23 cellular contexts compared by ENCODE assay signal in genomic region chr12:19191089-19191488, GRCh38.
A peak's percentile ranks its signal among the peaks of the same experiment; 100 is the strongest.
DNase-seq lines count a peak whose midpoint lies in the region; TF ChIP-seq lines count a peak whose summit lies in the region.
"Had no signal": no experiment of that assay in that cellular context is flagged by ENCODE, and none has a peak within 500 bp of the region (broad histone marks: within the 10 kb centered on the region; RNA-seq: fewer than 3 reads in every experiment).

No MANE protein-coding gene starts in this region.

- H3K4me1 ChIP-seq in BLaER1 treated with 17β-estradiol and CSF1 and Interleukin-3, amounts not matched to agents 10 nM and 100 nM = peaks cover 24 to 41% (median 39%) of the 10 kb centered on the region in 10 experiments
- H3K4me1 ChIP-seq in OCI-LY3 (ENCODE audit: low read length) = peaks cover 45% of the 10 kb centered on the region
- H3K4me1 ChIP-seq in ovary (ENCODE audit: insufficient read depth) = peaks cover 15% of the 10 kb centered on the region

- H3K79me2 ChIP-seq in OCI-LY3 (ENCODE audit: low read length) = no peaks in the 10 kb centered on the region

- H3K36me3 Mint-ChIP-seq in nephron progenitor cell (ENCODE audit: low read depth) = no peaks in the 10 kb centered on the region
- H3K36me3 Mint-ChIP-seq: CD4-positive, alpha-beta memory T cell; memory B cell had no signal

- intact Hi-C loops in ovary (cut with DNase I) = no loop called here

- peak overlapping the region in 9 of 11 experiments; percentile 1 to 70 (median 60); a peak in 16 of 22 replicates for H3K27ac ChIP-seq in BLaER1 treated with 17β-estradiol and CSF1 and Interleukin-3, amounts not matched to agents 10 nM and 100 nM
- H3K27ac ChIP-seq in OCI-LY3 (ENCODE audit: low read length) (peak overlapping the region; percentile 78), epithelial cell of prostate (peak overlapping the region; percentile 42), ovary (peak overlapping the region in 1 of 2 donors; percentile 8)
- H3K27ac ChIP-seq: hepatocyte had no signal

- no peaks in the 10 kb centered on the region for H3K27me3 ChIP-seq in BLaER1 treated with 17β-estradiol and CSF1 and Interleukin-3, amounts not matched to agents 10 nM and 100 nM
- H3K27me3 ChIP-seq in OCI-LY3 (ENCODE audit: low read depth, low read length) = no peaks in the 10 kb centered on the region
- H3K27me3 ChIP-seq in ovary = no peaks in the 10 kb centered on the region
- H3K27me3 ChIP-seq: hepatocyte, tibial nerve had no signal

- peak overlapping the region; percentile 19 to 88 (median 65); a peak in 21 of 22 replicates for H3K4me2 ChIP-seq in BLaER1 treated with 17β-estradiol and CSF1 and Interleukin-3, amounts not matched to agents 10 nM and 100 nM
- peak overlapping the region; percentile 61 for H3K4me2 ChIP-seq in OCI-LY3 (ENCODE audit: low read length)
- H3K4me2 ChIP-seq: hepatocyte had no signal

- TF ChIP-seq POLR2A in ovary (IDR thresholded peaks at IDR 0.05) = no peak

- TF ChIP-seq EP300 in ovary (IDR thresholded peaks at IDR 0.05) = no peak

- no peaks in the 10 kb centered on the region for H3K9me3 Mint-ChIP-seq in nephron progenitor cell
- H3K9me3 Mint-ChIP-seq: CD4-positive, alpha-beta memory T cell; memory B cell; neural crest cell; T-helper 1 cell treated with Interleukin-12 subunit alpha and Interleukin-12 subunit beta and Interleukin-4 antibody, amounts not matched to agents 30 μg/mL and 1 μg/mL, for 36 hours had no signal

- peak overlapping the region; percentile 43 for H3K27ac Mint-ChIP-seq in nephron progenitor cell
- H3K27ac Mint-ChIP-seq: CD4-positive, alpha-beta memory T cell; memory B cell; T-helper 1 cell treated with Interleukin-12 subunit alpha and Interleukin-12 subunit beta and Interleukin-4 antibody, amounts not matched to agents 30 μg/mL and 1 μg/mL, for 36 hours had no signal

- H3K9ac ChIP-seq in BLaER1 treated with 17β-estradiol and CSF1 and Interleukin-3, amounts not matched to agents 10 nM and 100 nM = no peak overlapping the region; a peak in 1 of 22 replicates
- H3K9ac ChIP-seq in OCI-LY3 (ENCODE audit: low read length) = no peak overlapping the region

- DNase-seq in epithelial cell of prostate (ENCODE audit: low read depth, low spot score) = no peak
- DNase-seq in nephron progenitor cell = no peak
- DNase-seq in ovary = no peak
- DNase-seq in middle frontal gyrus (ENCODE audit: extremely low spot score, low spot score) = no peak
- no peak for DNase-seq in foreskin melanocyte
- DNase-seq in GM13977 (ENCODE audit: low spot score) = no peak
- DNase-seq: activated CD4-positive, alpha-beta T cell treated with anti-CD3 and anti-CD28 coated beads, Interleukin-2, amount 50 U/mL, for 48 hours; activated naive CD4-positive, alpha-beta T cell; activated T-cell treated with anti-CD3 and anti-CD28 coated beads for 4 hours; CD4-positive, alpha-beta memory T cell; DMS79; islet precursor cell; NCI-H2081; NCI-H510A; SHP77 treated with DMSO at 0.1 percent for 48 hours; stimulated activated CD4-positive, alpha-beta T cell treated with anti-CD3 and anti-CD28 coated beads, Interleukin-12 subunit alpha, Interleukin-12 subunit beta, amount 100 ng/mL, for 4 hours had no signal

- 0 out of 22 replicates have a peak, but pooled peaks cover 0 to 6% (median 0%) of the 10 kb centered on the region in 11 experiments for H3K36me3 ChIP-seq in BLaER1 treated with 17β-estradiol and CSF1 and Interleukin-3, amounts not matched to agents 10 nM and 100 nM
- H3K36me3 ChIP-seq in OCI-LY3 (replicated peaks; ENCODE audit: low read depth, low read length) (no peaks in the 10 kb centered on the region), ovary (no peaks in the 10 kb centered on the region)
- H3K36me3 ChIP-seq: tibial nerve had no signal

- peaks cover 22% of the 10 kb centered on the region for H3K4me1 Mint-ChIP-seq in nephron progenitor cell
- H3K4me1 Mint-ChIP-seq: CD4-positive, alpha-beta memory T cell; memory B cell had no signal

- no peak for TF ChIP-seq CTCF in OCI-LY3 (IDR thresholded peaks at IDR 0.05; ENCODE audit: low read depth, low read length)
- TF ChIP-seq CTCF in nephron progenitor cell (IDR thresholded peaks at IDR 0.05) = no peak
- TF ChIP-seq CTCF in ovary (IDR thresholded peaks at IDR 0.05) = no peak
- TF ChIP-seq CTCF in GM13977 (IDR thresholded peaks at IDR 0.05; ENCODE audit: extremely low read depth, insufficient read depth, missing control alignments) = no peak

- H3K4me3 ChIP-seq in BLaER1 treated with 17β-estradiol and CSF1 and Interleukin-3, amounts not matched to agents 10 nM and 100 nM = no peak overlapping the region
- H3K4me3 ChIP-seq in OCI-LY3 (ENCODE audit: low read length) = no peak overlapping the region
- no peak overlapping the region for H3K4me3 ChIP-seq in ovary
- H3K4me3 ChIP-seq: hepatocyte, tibial nerve had no signal

- WGBS in ovary, 3 donors = 41 to 83% (median 63%) methylated on average over 1 of the region's 1 CpG

- H3K9me3 ChIP-seq in BLaER1 treated with 17β-estradiol and CSF1 and Interleukin-3, amounts not matched to agents 10 nM and 100 nM (replicated peaks in 1 of 11) = 0 out of 22 replicates have a peak, but pooled peaks cover 0 to 5% (median 0%) of the 10 kb centered on the region in 11 experiments
- H3K9me3 ChIP-seq in OCI-LY3 (ENCODE audit: insufficient read depth, low read length) = no peaks in the 10 kb centered on the region
- H3K9me3 ChIP-seq in ovary = no peaks in the 10 kb centered on the region
- H3K9me3 ChIP-seq: tibial nerve had no signal

- H2AFZ ChIP-seq in OCI-LY3 (ENCODE audit: low read depth, low read length) = no peak overlapping the region
- H2AFZ ChIP-seq: hepatocyte had no signal

- no peak overlapping the region for H3K4me3 Mint-ChIP-seq in nephron progenitor cell
- H3K4me3 Mint-ChIP-seq: CD4-positive, alpha-beta memory T cell; memory B cell; neural crest cell; T-helper 1 cell treated with Interleukin-12 subunit alpha and Interleukin-12 subunit beta and Interleukin-4 antibody, amounts not matched to agents 30 μg/mL and 1 μg/mL, for 36 hours had no signal

- peaks cover 4% of the 10 kb centered on the region for H3K27me3 Mint-ChIP-seq in nephron progenitor cell (ENCODE audit: low read depth, poor library complexity)
- H3K27me3 Mint-ChIP-seq: CD4-positive, alpha-beta memory T cell; memory B cell had no signal

- in situ Hi-C loops in GM13977 (cut with MboI; ENCODE audit: low pct_unique_long_range_greater_than_20kb, low sequenced_read_pairs, unreplicated experiment) = no loop called here

- 0 out of 22 replicates have a peak, but pooled peaks cover 0 to 5% (median 0%) of the 10 kb centered on the region in 11 experiments for H4K20me1 ChIP-seq in BLaER1 treated with 17β-estradiol and CSF1 and Interleukin-3, amounts not matched to agents 10 nM and 100 nM
- H4K20me1 ChIP-seq in OCI-LY3 (ENCODE audit: insufficient read depth, low read length) = no peaks in the 10 kb centered on the region
